24 cellular contexts compared by ENCODE assay signal in genomic region chr12:92993259-92993658, GRCh38.
"Had no signal": no experiment of that assay in that cellular context is flagged by ENCODE, and none has a peak within 500 bp of the region (broad histone marks: within the 10 kb centered on the region; RNA-seq: fewer than 3 reads in every experiment).

No MANE protein-coding gene starts in this region.

- H3K36me3 ChIP-seq: pancreas, suprapubic skin, thyroid gland had no signal

- H3K4me2 ChIP-seq: hepatocyte had no signal

- H3K4me3 Mint-ChIP-seq: dendritic cell treated with granulocyte-macrophage colony-stimulating factor and Interleukin-4, amounts not matched to agents 40 ng/mL and 50 ng/mL, for 4 days; naive B cell; nephron; type B pancreatic cell had no signal

- H2AFZ ChIP-seq: hepatocyte had no signal

- H3K27me3 ChIP-seq: foreskin keratinocyte, hepatocyte, pancreas, suprapubic skin, thyroid gland had no signal

- ATAC-seq: foreskin keratinocyte; left colon; left ventricle myocardium superior; pancreas; right cardiac atrium; stimulated activated naive CD8-positive, alpha-beta T cell treated with anti-CD3 and anti-CD28 coated beads, Interleukin-15, Interleukin-2, amounts not matched to agents 100 U/mL and 50 U/mL, for 24 hours had no signal

- H3K4me1 ChIP-seq: foreskin keratinocyte, suprapubic skin had no signal

- H3K9me3 Mint-ChIP-seq: dendritic cell treated with granulocyte-macrophage colony-stimulating factor and Interleukin-4, amounts not matched to agents 40 ng/mL and 50 ng/mL, for 4 days had no signal

- H3K4me3 ChIP-seq: hepatocyte, lung, pancreas, suprapubic skin, thyroid gland had no signal

- H3K79me2 ChIP-seq: hepatocyte had no signal

- DNase-seq: erythroblast; foreskin keratinocyte; head of caudate nucleus; left colon; left ventricle myocardium superior; mesenchymal stem cell; midbrain; naive B cell; occipital lobe; pancreas; right cardiac atrium; small intestine; stimulated activated CD4-positive, alpha-beta T cell treated with anti-CD3 and anti-CD28 coated beads, Interleukin-12 subunit alpha, Interleukin-12 subunit beta, amount 100 ng/mL, for 4 hours; stimulated activated naive CD8-positive, alpha-beta T cell treated with anti-CD3 and anti-CD28 coated beads, Interleukin-15, Interleukin-2, amounts not matched to agents 100 U/mL and 50 U/mL, for 24 hours; thyroid gland had no signal

- FAIRE-seq: endothelial cell of umbilical vein, pancreas, small intestine, urothelium cell line had no signal

- H3K36me3 Mint-ChIP-seq: naive B cell, type B pancreatic cell had no signal

- H3K9me3 ChIP-seq: pancreas, suprapubic skin, thyroid gland had no signal

- H3K27me3 Mint-ChIP-seq: dendritic cell treated with granulocyte-macrophage colony-stimulating factor and Interleukin-4, amounts not matched to agents 40 ng/mL and 50 ng/mL, for 4 days; naive B cell; type B pancreatic cell had no signal

- H3K27ac ChIP-seq: foreskin keratinocyte, hepatocyte, pancreas, suprapubic skin, thyroid gland had no signal

- H3K27ac Mint-ChIP-seq: dendritic cell treated with granulocyte-macrophage colony-stimulating factor and Interleukin-4, amounts not matched to agents 40 ng/mL and 50 ng/mL, for 4 days; nephron; progenitor cell of endocrine pancreas; type B pancreatic cell had no signal
